23 cellular contexts compared by ENCODE assay signal in genomic region chr4:1639299-1639868, GRCh38.
"Had no signal": no experiment of that assay in that cellular context is flagged by ENCODE, and none has a peak within 500 bp of the region (broad histone marks: within the 10 kb centered on the region; RNA-seq: fewer than 3 reads in every experiment).

No MANE protein-coding gene starts in this region.

- H3K27ac ChIP-seq: esophagus squamous epithelium, left lung, ovary, psoas muscle, sigmoid colon, thoracic aorta, tibial nerve, upper lobe of left lung had no signal

- H3K27me3 ChIP-seq: ovary, sigmoid colon, tibial nerve, upper lobe of left lung had no signal

- ATAC-seq: effector memory CD8-positive, alpha-beta T cell; left lung; mucosa of descending colon; psoas muscle; stimulated activated naive B cell treated with anti-CD40 and anti-IgM and Interleukin-4, amounts not matched to agents 10 μg/mL and 1 μg/mL and 100 μg/mL, for 72 hours had no signal

- H3K4me1 ChIP-seq: left lung, psoas muscle, tibial nerve, upper lobe of left lung had no signal

- H3K4me3 ChIP-seq: esophagus squamous epithelium, left lung, mucosa of descending colon, ovary, psoas muscle, sigmoid colon, thoracic aorta, tibial nerve, upper lobe of left lung had no signal

- H3K9me3 ChIP-seq: esophagus squamous epithelium, left lung, mucosa of descending colon, ovary, psoas muscle, thoracic aorta, upper lobe of left lung had no signal

- H3K36me3 ChIP-seq: esophagus squamous epithelium, left lung, ovary, sigmoid colon, thoracic aorta, tibial nerve, upper lobe of left lung had no signal

- DNase-seq: cortex of kidney; effector memory CD8-positive, alpha-beta T cell; erythroblast; esophagus squamous epithelium; foreskin melanocyte; glutamatergic neuron; hypothalamus; immature natural killer cell; islet precursor cell; mesenchymal stem cell; mucosa of descending colon; naive B cell; occipital lobe; ovary; psoas muscle; sigmoid colon; stimulated activated CD4-positive, alpha-beta T cell treated with anti-CD3 and anti-CD28 coated beads, Interleukin-15, amount 100 ng/mL, for 24 hours; stimulated activated CD4-positive, alpha-beta T cell treated with anti-CD3 and anti-CD28 coated beads, Interleukin-2, amount 100 ng/mL, for 48 hours; stimulated activated naive B cell treated with anti-CD40 and anti-IgM and Interleukin-4, amounts not matched to agents 10 μg/mL and 1 μg/mL and 100 μg/mL, for 72 hours had no signal
